1 cellular context compared by ENCODE assay signal in genomic region chr16:10262377-10263132, GRCh38.
A peak's percentile ranks its signal among the peaks of the same experiment; 100 is the strongest.
TF ChIP-seq lines count a peak whose summit lies in the region.

No MANE protein-coding gene starts in this region.

TF ChIP-seq in HepG2, 621 proteins besides CTCF, POLR2A, EP300 and RAD21 (continued from another document):
- TF ChIP-seq PRDM15 (CRISPR knock-in tag; IDR thresholded peaks at IDR 0.05), result no peak
- no peak for TF ChIP-seq CENPT (CRISPR knock-in tag; IDR thresholded peaks at IDR 0.05; ENCODE audit: low read depth)
- peak; percentile 57; the same call in 1 of the 2 replicates for TF ChIP-seq ZGPAT (CRISPR knock-in tag; IDR thresholded peaks at IDR 0.05)
- TF ChIP-seq BCL6 (CRISPR knock-in tag; IDR thresholded peaks at IDR 0.05), result peak; percentile 72; the same call in 1 of the 2 replicates
- no peak for TF ChIP-seq KDM5B (CRISPR knock-in tag; IDR thresholded peaks at IDR 0.05; ENCODE audit: borderline replicate concordance)
- TF ChIP-seq SP4 (CRISPR knock-in tag; IDR thresholded peaks at IDR 0.05), result no peak
- no peak for TF ChIP-seq ELF1 (CRISPR knock-in tag; IDR thresholded peaks at IDR 0.05)
- 0 out of 2 replicates have a peak, but pooled peaks have one; percentile 39 for TF ChIP-seq ATF2 (CRISPR knock-in tag; IDR thresholded peaks at IDR 0.05)
- no peak for TF ChIP-seq FOXP1 (IDR thresholded peaks at IDR 0.05)
- peak; percentile 71; the same call in 1 of the 2 replicates for TF ChIP-seq FOXP1 (CRISPR knock-in tag; IDR thresholded peaks at IDR 0.05)
- no peak for TF ChIP-seq PHF21A (CRISPR knock-in tag; IDR thresholded peaks at IDR 0.05)
- peak; percentile 82 for TF ChIP-seq HMG20B (CRISPR knock-in tag; conservative IDR thresholded peaks at IDR 0.05)
- TF ChIP-seq POLR2AphosphoS2 (IDR thresholded peaks at IDR 0.05; ENCODE audit: low read depth, low read length), result no peak
- no peak for TF ChIP-seq CENPX (CRISPR knock-in tag; IDR thresholded peaks at IDR 0.05)
- TF ChIP-seq NCOA1 (CRISPR knock-in tag; IDR thresholded peaks at IDR 0.05), result peak; percentile 52
- no peak for TF ChIP-seq ARNTL (CRISPR knock-in tag; IDR thresholded peaks at IDR 0.05)
- no peak for TF ChIP-seq ZNF850 (CRISPR knock-in tag; conservative IDR thresholded peaks at IDR 0.05)
- 0 out of 2 replicates have a peak, but pooled peaks have one; percentile 35 for TF ChIP-seq CBX5 (CRISPR knock-in tag; IDR thresholded peaks at IDR 0.05; ENCODE audit: borderline replicate concordance)
- TF ChIP-seq MEIS1 (CRISPR knock-in tag; IDR thresholded peaks at IDR 0.05; ENCODE audit: borderline replicate concordance), result no peak
- peak; percentile 74 for TF ChIP-seq FOXP4 (CRISPR knock-in tag; IDR thresholded peaks at IDR 0.05)
- no peak for TF ChIP-seq AKNA (CRISPR knock-in tag; IDR thresholded peaks at IDR 0.05; ENCODE audit: borderline replicate concordance)
- peak; percentile 98 for TF ChIP-seq PITX1 (CRISPR knock-in tag; IDR thresholded peaks at IDR 0.05)
- no peak for TF ChIP-seq RNF2 (conservative IDR thresholded peaks at IDR 0.05; ENCODE audit: low read depth)
- TF ChIP-seq REPIN1 (CRISPR knock-in tag; IDR thresholded peaks at IDR 0.05; ENCODE audit: borderline replicate concordance, low read depth), result no peak; the same call in 1 of the 2 replicates
- TF ChIP-seq ZNF7 (CRISPR knock-in tag; IDR thresholded peaks at IDR 0.05), result peak; percentile 84
- no peak for TF ChIP-seq ZNF20 (CRISPR knock-in tag; IDR thresholded peaks at IDR 0.05)
- TF ChIP-seq ZNF281 (CRISPR knock-in tag; IDR thresholded peaks at IDR 0.05; ENCODE audit: borderline replicate concordance), result no peak
- TF ChIP-seq FOXK1 (CRISPR knock-in tag; IDR thresholded peaks at IDR 0.05; ENCODE audit: borderline replicate concordance, low read depth), result 0 out of 2 replicates have a peak, but pooled peaks have one; percentile 27
- TF ChIP-seq ZC3H13 (CRISPR knock-in tag; IDR thresholded peaks at IDR 0.05), result no peak
- peak in 1 of 2 experiments; percentile 56; a peak in 1 of 4 replicates for TF ChIP-seq KLF16 (CRISPR knock-in tag; IDR thresholded peaks at IDR 0.05)
- TF ChIP-seq ZNF569 (CRISPR knock-in tag; IDR thresholded peaks at IDR 0.05; ENCODE audit: borderline replicate concordance), result no peak
- peak; percentile 81; the same call in 1 of the 2 replicates for TF ChIP-seq FOXJ3 (CRISPR knock-in tag; IDR thresholded peaks at IDR 0.05; ENCODE audit: borderline replicate concordance)
- TF ChIP-seq ZNF235 (CRISPR knock-in tag; IDR thresholded peaks at IDR 0.05; ENCODE audit: borderline replicate concordance), result no peak
- no peak for TF ChIP-seq PLRG1 (conservative IDR thresholded peaks at IDR 0.05)
- TF ChIP-seq JUNB (CRISPR knock-in tag; IDR thresholded peaks at IDR 0.05; ENCODE audit: borderline replicate concordance), result no peak
- TF ChIP-seq ZNF362 (CRISPR knock-in tag; IDR thresholded peaks at IDR 0.05; ENCODE audit: borderline replicate concordance), result peak; percentile 25; the same call in 1 of the 2 replicates
